In genomic region chr14:33040548-33041140, GRCh38 we compare ENCODE assay signal across 18 cellular contexts.
"Had no signal": no experiment of that assay in that cellular context is flagged by ENCODE, and none has a peak within 500 bp of the region (broad histone marks: within the 10 kb centered on the region; RNA-seq: fewer than 3 reads in every experiment).

No MANE protein-coding gene starts in this region.

- H3K36me3 ChIP-seq: tibial nerve, vagina had no signal

- H3K27me3 ChIP-seq: tibial nerve, vagina had no signal

- DNase-seq: activated naive CD4-positive, alpha-beta T cell treated with anti-CD3 and anti-CD28 coated beads for 36 hours; activated naive CD8-positive, alpha-beta T cell treated with anti-CD3 and anti-CD28 coated beads, Interleukin-2, amount 50 U/mL, for 24 hours; activated T-cell treated with anti-CD3 and anti-CD28 coated beads for 4 hours; aorta; effector memory CD4-positive, alpha-beta T cell; foreskin keratinocyte; kidney glomerular epithelial cell; left ventricle myocardium superior; mucosa of descending colon; naive thymus-derived CD4-positive, alpha-beta T cell; substantia nigra had no signal

- H3K27me3 Mint-ChIP-seq: activated naive CD8-positive, alpha-beta T cell treated with anti-CD3 and anti-CD28 coated beads, Interleukin-2, amount 50 U/mL, for 24 hours; dendritic cell treated with granulocyte-macrophage colony-stimulating factor and Interleukin-4, amounts not matched to agents 40 ng/mL and 50 ng/mL, for 4 days; memory B cell had no signal

- H3K27ac ChIP-seq: foreskin keratinocyte, parathyroid adenoma, tibial nerve, vagina had no signal

- H3K9me3 Mint-ChIP-seq: memory B cell had no signal

- H3K9me3 ChIP-seq: vagina had no signal

- ATAC-seq: activated naive CD8-positive, alpha-beta T cell treated with anti-CD3 and anti-CD28 coated beads, Interleukin-2, amount 50 U/mL, for 24 hours; foreskin keratinocyte; left ventricle myocardium superior; mucosa of descending colon; naive thymus-derived CD4-positive, alpha-beta T cell; stimulated activated effector memory CD8-positive, alpha-beta T cell treated with anti-CD3 and anti-CD28 coated beads, Interleukin-12 subunit alpha, Interleukin-12 subunit beta, amount 100 ng/mL, for 72 hours had no signal

- H3K4me1 Mint-ChIP-seq: activated naive CD8-positive, alpha-beta T cell treated with anti-CD3 and anti-CD28 coated beads, Interleukin-2, amount 50 U/mL, for 24 hours; memory B cell; naive thymus-derived CD4-positive, alpha-beta T cell; stimulated activated effector memory CD8-positive, alpha-beta T cell treated with anti-CD3 and anti-CD28 coated beads, Interleukin-12 subunit alpha, Interleukin-12 subunit beta, amount 100 ng/mL, for 72 hours had no signal

- H3K4me3 Mint-ChIP-seq: activated naive CD4-positive, alpha-beta T cell treated with anti-CD3 and anti-CD28 coated beads for 36 hours; activated naive CD8-positive, alpha-beta T cell treated with anti-CD3 and anti-CD28 coated beads, Interleukin-2, amount 50 U/mL, for 24 hours; dendritic cell treated with granulocyte-macrophage colony-stimulating factor and Interleukin-4, amounts not matched to agents 40 ng/mL and 50 ng/mL, for 4 days; memory B cell; naive thymus-derived CD4-positive, alpha-beta T cell; stimulated activated effector memory CD8-positive, alpha-beta T cell treated with anti-CD3 and anti-CD28 coated beads, Interleukin-12 subunit alpha, Interleukin-12 subunit beta, amount 100 ng/mL, for 72 hours had no signal

- H3K4me3 ChIP-seq: mucosa of descending colon, tibial nerve, vagina had no signal

- H3K27ac Mint-ChIP-seq: activated naive CD4-positive, alpha-beta T cell treated with anti-CD3 and anti-CD28 coated beads for 36 hours; activated naive CD8-positive, alpha-beta T cell treated with anti-CD3 and anti-CD28 coated beads, Interleukin-2, amount 50 U/mL, for 24 hours; activated T-helper 2 cell treated with anti-CD3 and anti-CD28 coated beads, Interferon-gamma antibody, Interleukin-2, Interleukin-4, amounts not matched to agents 10 μg/mL and 5 μg/mL and 100 μg/mL, durations not matched to agents 14 hours and 24 hours and 36 hours; dendritic cell treated with granulocyte-macrophage colony-stimulating factor and Interleukin-4, amounts not matched to agents 40 ng/mL and 50 ng/mL, for 4 days; memory B cell; naive thymus-derived CD4-positive, alpha-beta T cell; stimulated activated effector memory CD8-positive, alpha-beta T cell treated with anti-CD3 and anti-CD28 coated beads, Interleukin-12 subunit alpha, Interleukin-12 subunit beta, amount 100 ng/mL, for 72 hours had no signal

- H3K4me1 ChIP-seq: foreskin keratinocyte, parathyroid adenoma, vagina had no signal

- H3K36me3 Mint-ChIP-seq: memory B cell; naive thymus-derived CD4-positive, alpha-beta T cell; stimulated activated effector memory CD8-positive, alpha-beta T cell treated with anti-CD3 and anti-CD28 coated beads, Interleukin-12 subunit alpha, Interleukin-12 subunit beta, amount 100 ng/mL, for 72 hours had no signal
